Comparison of ENCODE assay signal across 17 cellular contexts in genomic region chr6:169490409-169490708, GRCh38.
"Had no signal": no experiment of that assay in that cellular context is flagged by ENCODE, and none has a peak within 500 bp of the region (broad histone marks: within the 10 kb centered on the region; RNA-seq: fewer than 3 reads in every experiment).

No MANE protein-coding gene starts in this region.

- H3K4me3 ChIP-seq: colonic mucosa, gastrocnemius medialis, lower lobe of right lung, mucosa of descending colon, prostate gland, tibial artery had no signal

- DNase-seq: activated CD4-positive, alpha-beta T cell treated with anti-CD3 and anti-CD28 coated beads for 4 hours; activated CD8-positive, alpha-beta memory T cell treated with anti-CD3 and anti-CD28 coated beads, Interleukin-2, amount 50 U/mL, for 48 hours; activated CD8-positive, alpha-beta T cell treated with anti-CD3 and anti-CD28 coated beads, Interleukin-2, amount 10 ng/mL, durations not matched to agents 7 days and 5 days; activated naive CD4-positive, alpha-beta T cell treated with Interleukin-2 at 50 U/mL for 16 hours; activated naive CD8-positive, alpha-beta T cell treated with anti-CD3 and anti-CD28 coated beads, Interleukin-2, amount 50 U/mL, for 24 hours; caudate nucleus; colonic mucosa; effector CD4-positive, alpha-beta T cell; gastrocnemius medialis; lower lobe of right lung; mucosa of descending colon; naive thymus-derived CD8-positive, alpha-beta T cell; occipital lobe; tibial artery had no signal

- H3K4me3 Mint-ChIP-seq: activated CD8-positive, alpha-beta T cell treated with anti-CD3 and anti-CD28 coated beads, Interleukin-2, amount 10 ng/mL, durations not matched to agents 7 days and 5 days; activated naive CD8-positive, alpha-beta T cell treated with anti-CD3 and anti-CD28 coated beads, Interleukin-2, amount 50 U/mL, for 24 hours; activated T-helper 1 cell treated with anti-CD3 and anti-CD28 coated beads, Interleukin-12 subunit alpha, Interleukin-12 subunit beta, Interleukin-2, Interleukin-4 antibody, amounts not matched to agents 30 ng/mL and 10 ng/mL and 1 ng/mL, durations not matched to agents 14 hours and 24 hours and 36 hours; naive thymus-derived CD8-positive, alpha-beta T cell; T-helper 1 cell treated with Interleukin-12 subunit alpha and Interleukin-12 subunit beta and Interleukin-4 antibody, amounts not matched to agents 30 μg/mL and 1 μg/mL, for 36 hours had no signal

- H3K9me3 ChIP-seq: colonic mucosa, gastrocnemius medialis, lower lobe of right lung, mucosa of descending colon, prostate gland, tibial artery had no signal

- H3K27ac ChIP-seq: colonic mucosa, gastrocnemius medialis, lower lobe of right lung, prostate gland had no signal

- H3K27ac Mint-ChIP-seq: activated CD8-positive, alpha-beta T cell treated with anti-CD3 and anti-CD28 coated beads, Interleukin-2, amount 10 ng/mL, durations not matched to agents 7 days and 5 days; activated naive CD8-positive, alpha-beta T cell treated with anti-CD3 and anti-CD28 coated beads, Interleukin-2, amount 50 U/mL, for 24 hours; activated T-helper 1 cell treated with anti-CD3 and anti-CD28 coated beads, Interleukin-12 subunit alpha, Interleukin-12 subunit beta, Interleukin-2, Interleukin-4 antibody, amounts not matched to agents 30 ng/mL and 10 ng/mL and 1 ng/mL, durations not matched to agents 14 hours and 24 hours and 36 hours; naive thymus-derived CD8-positive, alpha-beta T cell; T-helper 1 cell treated with Interleukin-12 subunit alpha and Interleukin-12 subunit beta and Interleukin-4 antibody, amounts not matched to agents 30 μg/mL and 1 μg/mL, for 36 hours had no signal

- H3K4me1 ChIP-seq: colonic mucosa, gastrocnemius medialis, prostate gland had no signal

- H3K27me3 Mint-ChIP-seq: activated naive CD8-positive, alpha-beta T cell treated with anti-CD3 and anti-CD28 coated beads, Interleukin-2, amount 50 U/mL, for 24 hours; naive thymus-derived CD8-positive, alpha-beta T cell had no signal

- H3K9me3 Mint-ChIP-seq: activated naive CD8-positive, alpha-beta T cell treated with anti-CD3 and anti-CD28 coated beads, Interleukin-2, amount 50 U/mL, for 24 hours; activated T-helper 1 cell treated with anti-CD3 and anti-CD28 coated beads, Interleukin-12 subunit alpha, Interleukin-12 subunit beta, Interleukin-2, Interleukin-4 antibody, amounts not matched to agents 30 ng/mL and 10 ng/mL and 1 ng/mL, durations not matched to agents 14 hours and 24 hours and 36 hours; T-helper 1 cell treated with Interleukin-12 subunit alpha and Interleukin-12 subunit beta and Interleukin-4 antibody, amounts not matched to agents 30 μg/mL and 1 μg/mL, for 36 hours had no signal

- H3K36me3 ChIP-seq: colonic mucosa, gastrocnemius medialis, lower lobe of right lung, prostate gland, tibial artery had no signal

- H3K27me3 ChIP-seq: colonic mucosa, gastrocnemius medialis, tibial artery had no signal

- H3K4me1 Mint-ChIP-seq: activated naive CD8-positive, alpha-beta T cell treated with anti-CD3 and anti-CD28 coated beads, Interleukin-2, amount 50 U/mL, for 24 hours; naive thymus-derived CD8-positive, alpha-beta T cell had no signal
